Comparison of ENCODE assay signal across 1 cellular context in genomic region chr3:190513409-190514162, GRCh38.
TF ChIP-seq lines count a peak whose summit lies in the region.

Gene IL1RAP (plus strand): TSS chr3:190514085. CDS start chr3:190564290, 50,205 bp downstream.

TF ChIP-seq in HepG2, 621 proteins besides CTCF, POLR2A, EP300 and RAD21 (continued from another document and continues in another):
- TF ChIP-seq PAXIP1 (CRISPR knock-in tag; conservative IDR thresholded peaks at IDR 0.05) (peak; percentile 67), ZKSCAN5 (CRISPR knock-in tag; IDR thresholded peaks at IDR 0.05) (no peak), PAX8 (CRISPR knock-in tag; IDR thresholded peaks at IDR 0.05; ENCODE audit: borderline replicate concordance) (no peak), NCOR1 (IDR thresholded peaks at IDR 0.05; ENCODE audit: borderline replicate concordance, low read length) (peak; percentile 48; the same call in 1 of the 2 replicates), ZNF737 (CRISPR knock-in tag; IDR thresholded peaks at IDR 0.05; ENCODE audit: borderline replicate concordance) (no peak), ZNF205 (CRISPR knock-in tag; IDR thresholded peaks at IDR 0.05) (peak; percentile 99), SOX13 (IDR thresholded peaks at IDR 0.05) (no peak; the same call in 1 of the 2 replicates), SOX13 (CRISPR knock-in tag; conservative IDR thresholded peaks at IDR 0.05 in 1 of 2, IDR thresholded peaks at IDR 0.05 in 1 of 2) (peak in 1 of 2 experiments; percentile 64; a peak in 2 of 4 replicates), ATAD3A (CRISPR knock-in tag; IDR thresholded peaks at IDR 0.05) (no peak), ZMYM2 (CRISPR knock-in tag; IDR thresholded peaks at IDR 0.05) (peak; percentile 91), ZNF343 (CRISPR knock-in tag; IDR thresholded peaks at IDR 0.05) (no peak), ZNF790 (CRISPR knock-in tag; IDR thresholded peaks at IDR 0.05; ENCODE audit: borderline replicate concordance) (no peak), ZBTB46 (CRISPR knock-in tag; IDR thresholded peaks at IDR 0.05; ENCODE audit: borderline replicate concordance) (no peak), HBP1 (CRISPR knock-in tag; IDR thresholded peaks at IDR 0.05; ENCODE audit: low read depth) (no peak; the same call in 1 of the 2 replicates), ZHX1 (CRISPR knock-in tag; IDR thresholded peaks at IDR 0.05; ENCODE audit: low read depth) (peak; percentile 81), ZBTB7A (CRISPR knock-in tag; IDR thresholded peaks at IDR 0.05) (peak; percentile 81), KDM4B (CRISPR knock-in tag; IDR thresholded peaks at IDR 0.05) (peak; percentile 80; the same call in 1 of the 2 replicates), PHF20 (CRISPR knock-in tag; IDR thresholded peaks at IDR 0.05) (no peak; the same call in 1 of the 2 replicates), REST (IDR thresholded peaks at IDR 0.05; ENCODE audit: borderline replicate concordance in 1 of 2, low read depth in 1 of 2, low read length in 2 of 2) (peak in 1 of 2 experiments; percentile 37; a peak in 1 of 4 replicates), KAT7 (CRISPR knock-in tag; IDR thresholded peaks at IDR 0.05; ENCODE audit: borderline replicate concordance) (peak; percentile 85), MED1 (CRISPR knock-in tag; IDR thresholded peaks at IDR 0.05) (peak; percentile 87), PRDM4 (CRISPR knock-in tag; IDR thresholded peaks at IDR 0.05; ENCODE audit: borderline replicate concordance) (no peak), CSRNP2 (CRISPR knock-in tag; conservative IDR thresholded peaks at IDR 0.05; ENCODE audit: low read depth) (no peak), ZNF75D (CRISPR knock-in tag; IDR thresholded peaks at IDR 0.05; ENCODE audit: borderline replicate concordance) (no peak), POGK (CRISPR knock-in tag; conservative IDR thresholded peaks at IDR 0.05) (peak; percentile 78), CC2D1A (CRISPR knock-in tag; IDR thresholded peaks at IDR 0.05) (no peak), RXRA (CRISPR knock-in tag; IDR thresholded peaks at IDR 0.05) (peak; percentile 71), TCF7L2 (IDR thresholded peaks at IDR 0.05; ENCODE audit: low read depth, low read length) (no peak), ZBTB1 (CRISPR knock-in tag; IDR thresholded peaks at IDR 0.05; ENCODE audit: borderline replicate concordance) (peak; percentile 42; the same call in 1 of the 2 replicates), GZF1 (CRISPR knock-in tag; IDR thresholded peaks at IDR 0.05) (peak; percentile 58; the same call in 1 of the 2 replicates), SP140L (CRISPR knock-in tag; IDR thresholded peaks at IDR 0.05; ENCODE audit: borderline replicate concordance) (0 out of 2 replicates have a peak, but pooled peaks have one; percentile 83), ZSCAN22 (CRISPR knock-in tag; IDR thresholded peaks at IDR 0.05) (no peak), TFDP2 (CRISPR knock-in tag; IDR thresholded peaks at IDR 0.05) (peak; percentile 88), CHD4 (IDR thresholded peaks at IDR 0.05; ENCODE audit: borderline replicate concordance, low read length) (no peak)
